Comparison of ENCODE assay signal across 8 cellular contexts in genomic region chr12:51023625-51024395, GRCh38. TPM values are rescaled to one million over a fixed set of nuclear protein-coding genes. Genes with fewer than 3 reads are reported as not detected.
DNase-seq lines count a peak whose midpoint lies in the region; ATAC-seq and TF ChIP-seq lines count a peak whose summit lies in the region.

No MANE protein-coding gene starts in this region.

- H3K36me3 Mint-ChIP-seq in brain: peaks cover 6% of the 10 kb centered on the region

- TF ChIP-seq CTCF in heart right ventricle (IDR thresholded peaks at IDR 0.05) (no peak), brain (conservative IDR thresholded peaks at IDR 0.05) (no peak), vagina (IDR thresholded peaks at IDR 0.05) (no peak)

- H3K27me3 ChIP-seq in heart right ventricle (no peaks in the 10 kb centered on the region), vagina (no peaks in the 10 kb centered on the region)

- peaks cover 0 to 70% (median 16%) of the 10 kb centered on the region in 9 donors for H3K4me1 ChIP-seq in heart right ventricle
- peaks cover 8% of the 10 kb centered on the region for H3K4me1 ChIP-seq in mesodermal cell (ENCODE audit: control insufficient read depth, insufficient read depth, low read length, poor library complexity, severe bottlenecking)
- H3K4me1 ChIP-seq in vagina: peaks cover 32% of the 10 kb centered on the region

- 63 to 69% methylated on average over 4 of the region's 4 CpGs for WGBS in heart right ventricle, 2 donors
- WGBS in mesodermal cell (ENCODE audit: insufficient coverage in 2 of 2), 2 experiments: 87 to 88% methylated on average over 2 of the region's 4 CpGs

- H3K36me3 ChIP-seq in heart right ventricle (no peaks in the 10 kb centered on the region), mesodermal cell (ENCODE audit: control insufficient read depth, insufficient read depth, low read length) (peaks cover 10% of the 10 kb centered on the region), vagina (no peaks in the 10 kb centered on the region)

- peak overlapping the region in 9 of 10 donors; percentile 9 to 93 (median 85) for H3K27ac ChIP-seq in heart right ventricle
- H3K27ac ChIP-seq in mesodermal cell (ENCODE audit: low read depth, low read length, severe bottlenecking): peak overlapping the region; percentile 91
- peak overlapping the region; percentile 93 for H3K27ac ChIP-seq in vagina

- H3K9me3 ChIP-seq in heart right ventricle (no peaks in the 10 kb centered on the region), mesodermal cell (ENCODE audit: control insufficient read depth, low read length) (no peaks in the 10 kb centered on the region), vagina (no peaks in the 10 kb centered on the region)

- DNase-seq in heart right ventricle (no peak), Right ventricle myocardium superior (no peak), vagina (ENCODE audit: extremely low spot score in 2 of 2) (no peak), NCI-H2196 treated with DMSO at 0.1 percent for 48 hours (lab: John Stamatoyannopoulos, UW; ENCODE audit: unreplicated experiment) (no peak), SKM-1 (lab: John Stamatoyannopoulos, UW; ENCODE audit: unreplicated experiment) (no peak)
- no peak for DNase-seq in activated effector memory CD4-positive, alpha-beta T cell treated with Interleukin-2 at 50 U/mL for 16 hours

- H3K4me1 Mint-ChIP-seq in brain: peaks cover 66% of the 10 kb centered on the region

- peaks cover 5% of the 10 kb centered on the region for H3K27me3 Mint-ChIP-seq in brain

- TF ChIP-seq POLR2A in vagina (IDR thresholded peaks at IDR 0.05): no peak

- intact Hi-C loops in heart right ventricle (cut with DNase I): no loop called here
- intact Hi-C loops in Right ventricle myocardium superior (cut with DNase I): no loop called here
- intact Hi-C loops in vagina (cut with DNase I): loop anchor here (10.0 kb wide), 1 partner anchor 1961 kb away; no protein-coding TSS in a partner anchor

- H3K4me3 ChIP-seq in heart right ventricle: peak overlapping the region in 7 of 10 donors; percentile 66 to 92 (median 79)
- H3K4me3 ChIP-seq in mesodermal cell (ENCODE audit: extremely low read depth, insufficient read depth, low read length, poor library complexity, severe bottlenecking): peak overlapping the region; percentile 61
- peak overlapping the region; percentile 65 to 80 for H3K4me3 ChIP-seq in vagina

- peak overlapping the region; percentile 98 to 100 (median 99) for H3K27ac Mint-ChIP-seq in brain

- peak overlapping the region; percentile 90 to 99 (median 91) for H3K4me3 Mint-ChIP-seq in brain

- no peak for ATAC-seq in heart right ventricle
- ATAC-seq in Right ventricle myocardium superior (ENCODE audit: poor library complexity): no peak

- no peaks in the 10 kb centered on the region for H3K9me3 Mint-ChIP-seq in brain

RNA-seq across cellular contexts. Expression of gene SLC11A2, which starts 2.4 kb away (rescaled TPM):
- 10 to 100 TPM; 17.3 to 31.3 (median 22.8) TPM for total RNA-seq in heart right ventricle
- polyA plus RNA-seq in heart right ventricle: 10 to 100 TPM; 10.7 to 12.0 TPM
- total RNA-seq in Right ventricle myocardium superior: 23.7 TPM
- polyA plus RNA-seq in brain (ENCODE audit: insufficient read depth, low read depth, low replicate concordance): 18.2 TPM
- polyA plus RNA-seq in mesodermal cell (2013, experiment 1 of 2): 43.2 TPM
- 44.0 TPM for polyA plus RNA-seq in mesodermal cell (2013, experiment 2 of 2)
- 40.8 TPM for total RNA-seq in vagina

RNA-seq across cellular contexts. Expression of gene LETMD1, which starts 24.3 kb away (rescaled TPM):
- total RNA-seq in heart right ventricle (10 to 100 TPM; 17.3 to 27.3 (median 22.3) TPM), Right ventricle myocardium superior (19.7 TPM), vagina (64.3 TPM)
- polyA plus RNA-seq in heart right ventricle (10 to 100 TPM; 22.7 to 25.8 TPM), brain (ENCODE audit: insufficient read depth, low read depth, low replicate concordance) (64.6 TPM)
- 32.8 TPM for polyA plus RNA-seq in mesodermal cell (2013, experiment 1 of 2)
- 35.5 TPM for polyA plus RNA-seq in mesodermal cell (2013, experiment 2 of 2)

RNA-seq across cellular contexts. Expression of gene CSRNP2, which starts 59.6 kb away (rescaled TPM):
- total RNA-seq in heart right ventricle (10 to 100 TPM; 13.7 to 25.3 (median 16.1) TPM), Right ventricle myocardium superior (20.0 TPM), vagina (19.9 TPM)
- polyA plus RNA-seq in heart right ventricle (10 to 100 TPM in 1 of 2 donors, 1 to 10 TPM in 1; 7.7 to 12.9 TPM), brain (ENCODE audit: insufficient read depth, low read depth, low replicate concordance) (25.4 TPM)
- 30.4 TPM for polyA plus RNA-seq in mesodermal cell (2013, experiment 1 of 2)
- polyA plus RNA-seq in mesodermal cell (2013, experiment 2 of 2): 26.3 TPM
